In the genomic region with DNA sequence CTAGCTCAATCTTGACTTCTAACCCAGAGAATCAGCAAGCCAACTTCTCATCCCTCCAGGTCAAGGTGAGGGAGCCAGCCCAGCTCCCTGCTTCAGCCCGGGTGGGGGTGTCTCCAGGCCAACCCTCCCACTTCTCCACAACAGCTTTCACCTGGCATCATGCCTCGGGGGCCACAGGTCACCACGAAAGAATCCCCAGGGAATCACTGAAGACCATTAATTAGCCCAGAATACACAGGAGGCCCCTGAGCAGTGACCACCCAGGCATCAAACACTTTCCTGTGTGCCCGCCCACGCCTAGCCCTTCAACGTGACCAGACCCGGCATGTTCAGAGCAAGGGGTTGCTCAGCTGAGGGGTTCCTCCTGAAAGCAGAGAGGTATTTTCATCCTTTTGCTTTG, we compare ENCODE assay signal across 1 cellular context.
A peak's percentile ranks its signal among the peaks of the same experiment; 100 is the strongest.
TF ChIP-seq lines count a peak whose summit lies in the region.

No MANE protein-coding gene starts in this region.

TF ChIP-seq in GM12878, 131 proteins besides CTCF, POLR2A, EP300 and RAD21:
- TF ChIP-seq IKZF2 (IDR thresholded peaks at IDR 0.05) = no peak
- TF ChIP-seq MEF2B (IDR thresholded peaks at IDR 0.05; ENCODE audit: partially characterized antibody, poor library complexity, severe bottlenecking) = peak; percentile 25
- no peak for TF ChIP-seq SMAD1 (IDR thresholded peaks at IDR 0.05; ENCODE audit: low read depth, partially characterized antibody)
- TF ChIP-seq, protein P1, sequence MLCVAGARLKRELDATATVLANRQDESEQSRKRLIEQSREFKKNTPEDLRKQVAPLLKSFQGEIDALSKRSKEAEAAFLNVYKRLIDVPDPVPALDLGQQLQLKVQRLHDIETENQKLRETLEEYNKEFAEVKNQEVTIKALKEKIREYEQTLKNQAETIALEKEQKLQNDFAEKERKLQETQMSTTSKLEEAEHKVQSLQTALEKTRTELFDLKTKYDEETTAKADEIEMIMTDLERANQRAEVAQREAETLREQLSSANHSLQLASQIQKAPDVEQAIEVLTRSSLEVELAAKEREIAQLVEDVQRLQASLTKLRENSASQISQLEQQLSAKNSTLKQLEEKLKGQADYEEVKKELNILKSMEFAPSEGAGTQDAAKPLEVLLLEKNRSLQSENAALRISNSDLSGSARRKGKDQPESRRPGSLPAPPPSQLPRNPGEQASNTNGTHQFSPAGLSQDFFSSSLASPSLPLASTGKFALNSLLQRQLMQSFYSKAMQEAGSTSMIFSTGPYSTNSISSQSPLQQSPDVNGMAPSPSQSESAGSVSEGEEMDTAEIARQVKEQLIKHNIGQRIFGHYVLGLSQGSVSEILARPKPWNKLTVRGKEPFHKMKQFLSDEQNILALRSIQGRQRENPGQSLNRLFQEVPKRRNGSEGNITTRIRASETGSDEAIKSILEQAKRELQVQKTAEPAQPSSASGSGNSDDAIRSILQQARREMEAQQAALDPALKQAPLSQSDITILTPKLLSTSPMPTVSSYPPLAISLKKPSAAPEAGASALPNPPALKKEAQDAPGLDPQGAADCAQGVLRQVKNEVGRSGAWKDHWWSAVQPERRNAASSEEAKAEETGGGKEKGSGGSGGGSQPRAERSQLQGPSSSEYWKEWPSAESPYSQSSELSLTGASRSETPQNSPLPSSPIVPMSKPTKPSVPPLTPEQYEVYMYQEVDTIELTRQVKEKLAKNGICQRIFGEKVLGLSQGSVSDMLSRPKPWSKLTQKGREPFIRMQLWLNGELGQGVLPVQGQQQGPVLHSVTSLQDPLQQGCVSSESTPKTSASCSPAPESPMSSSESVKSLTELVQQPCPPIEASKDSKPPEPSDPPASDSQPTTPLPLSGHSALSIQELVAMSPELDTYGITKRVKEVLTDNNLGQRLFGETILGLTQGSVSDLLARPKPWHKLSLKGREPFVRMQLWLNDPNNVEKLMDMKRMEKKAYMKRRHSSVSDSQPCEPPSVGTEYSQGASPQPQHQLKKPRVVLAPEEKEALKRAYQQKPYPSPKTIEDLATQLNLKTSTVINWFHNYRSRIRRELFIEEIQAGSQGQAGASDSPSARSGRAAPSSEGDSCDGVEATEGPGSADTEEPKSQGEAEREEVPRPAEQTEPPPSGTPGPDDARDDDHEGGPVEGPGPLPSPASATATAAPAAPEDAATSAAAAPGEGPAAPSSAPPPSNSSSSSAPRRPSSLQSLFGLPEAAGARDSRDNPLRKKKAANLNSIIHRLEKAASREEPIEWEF (IDR thresholded peaks at IDR 0.05; ENCODE audit: insufficient replicate concordance, low read depth, low read length) = no peak
- TF ChIP-seq SMC3 (IDR thresholded peaks at IDR 0.05; ENCODE audit: borderline replicate concordance, low read length) = no peak
TF ChIP-seq in GM12878: peak in this region for 1.
